In the genomic region with DNA sequence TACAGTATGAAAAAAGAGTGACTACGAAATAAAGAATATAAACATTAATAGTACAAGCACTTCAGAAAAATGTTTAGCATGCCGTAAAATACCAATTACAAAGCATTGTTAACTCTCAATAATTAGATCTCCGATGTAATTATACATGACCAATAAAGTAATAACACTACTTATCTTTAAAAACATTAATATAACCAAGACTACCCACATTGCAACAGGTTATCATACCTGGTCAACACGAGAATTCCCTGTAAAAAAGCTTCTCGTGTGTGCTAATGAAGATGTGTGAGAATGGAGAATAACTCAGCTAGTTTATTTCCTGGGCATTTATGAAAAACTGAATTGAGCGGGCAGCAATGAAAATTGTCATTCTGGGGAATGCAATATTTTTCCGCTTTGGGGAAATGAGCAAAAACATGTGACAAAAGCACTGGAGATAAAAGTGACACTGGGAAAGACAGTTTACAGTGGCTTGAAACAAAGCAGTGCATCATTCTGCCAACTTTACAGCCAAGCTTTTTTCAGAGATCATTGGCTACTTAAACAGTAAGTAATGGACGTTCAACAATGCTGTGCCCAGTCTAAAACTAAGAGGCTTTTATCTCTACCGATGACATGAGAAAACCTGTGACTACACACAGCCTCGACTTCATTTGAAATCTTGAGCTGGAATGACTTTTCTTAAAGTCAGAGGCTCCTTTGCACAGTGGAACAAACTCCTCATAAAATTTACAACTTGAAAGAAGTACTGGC, we compare ENCODE assay signal across 8 cellular contexts. TPM values are rescaled to one million over a fixed set of nuclear protein-coding genes. Genes with fewer than 3 reads are reported as not detected.
DNase-seq lines count a peak whose midpoint lies in the region; ATAC-seq and TF ChIP-seq lines count a peak whose summit lies in the region.
"Had no signal": no experiment of that assay in that cellular context is flagged by ENCODE, and none has a peak within 500 bp of the region (broad histone marks: within the 10 kb centered on the region; RNA-seq: fewer than 3 reads in every experiment).

No MANE protein-coding gene starts in this region.

- H3K27ac ChIP-seq in Panc1 (ENCODE audit: low read length) (peak overlapping the region; percentile 94; the same call in 1 of the 2 replicates), esophagus squamous epithelium (peak overlapping the region; percentile 91 to 100 (median 98)), spleen (peak overlapping the region in 7 of 8 donors; percentile 94 to 97 (median 96))

- H3K27me3 ChIP-seq in Panc1 (ENCODE audit: control insufficient read depth, insufficient read depth, low read length) = no peaks in the 10 kb centered on the region
- H3K27me3 ChIP-seq in esophagus squamous epithelium = no peaks in the 10 kb centered on the region
- H3K27me3 ChIP-seq in spleen (replicated peaks in 1 of 7) = no peaks in the 10 kb centered on the region
- H3K27me3 ChIP-seq: right lobe of liver had no signal

- POLR2A ChIA-PET in Panc1 (lab: Charles Lee) = interaction anchor here (0.6 to 1.6 kb wide), 2 partner anchors 24 to 373 kb away, joined by 3 read pairs; no protein-coding TSS in a partner anchor

- no peak for TF ChIP-seq POLR2A in esophagus squamous epithelium (IDR thresholded peaks at IDR 0.05)
- no peak for TF ChIP-seq POLR2A in spleen (IDR thresholded peaks at IDR 0.05)

- intact Hi-C loops in Panc1 (cut with micrococcal nuclease; ENCODE audit: unreplicated experiment) (no loop called here), esophagus squamous epithelium (cut with DNase I) (no loop called here), spleen (cut with DNase I; ENCODE audit: low total_unique reads) (no loop called here)

- H3K36me3 ChIP-seq in Panc1 (ENCODE audit: control insufficient read depth, insufficient read depth, low read length) = no peaks in the 10 kb centered on the region
- H3K36me3 ChIP-seq in esophagus squamous epithelium = peaks cover 0 to 9% (median 0%) of the 10 kb centered on the region in 3 donors
- H3K36me3 ChIP-seq in spleen = peaks cover 0 to 51% (median 4%) of the 10 kb centered on the region in 6 donors
- H3K36me3 ChIP-seq: right lobe of liver had no signal

- no TSS peak for BruUV-seq in Panc1 (replicated peaks; lab: Mats Ljungman, UMichigan)

- DNase-seq in GM12865 (ENCODE audit: low read depth) = no peak
- DNase-seq in Panc1 (ENCODE audit: low read depth, low spot score) = no peak
- DNase-seq in esophagus squamous epithelium (lab: John Stamatoyannopoulos, UW) = no peak
- DNase-seq in spleen = no peak
- DNase-seq in T1000 (lab: John Stamatoyannopoulos, UW) = no peak

- CTCF ChIA-PET in Panc1 (lab: Charles Lee) = interaction anchor here (0.5 to 1.2 kb wide), 2 partner anchors 125 to 641 kb away, joined by 4 to 8 read pairs; no protein-coding TSS in a partner anchor

- 79 to 82% methylated on average over 10 of the region's 10 CpGs for WGBS in esophagus squamous epithelium, 2 donors
- 80 to 89% (median 84%) methylated on average over 10 of the region's 10 CpGs for WGBS in spleen, 5 donors

- H3K9me3 ChIP-seq in Panc1 (ENCODE audit: control insufficient read depth, insufficient read depth, low read depth, low read length) (no peaks in the 10 kb centered on the region), esophagus squamous epithelium (no peaks in the 10 kb centered on the region), spleen (no peaks in the 10 kb centered on the region)
- H3K9me3 ChIP-seq: right lobe of liver had no signal

- no peak for TF ChIP-seq CTCF in GM12865 (IDR thresholded peaks at IDR 0.05; ENCODE audit: insufficient read depth, low read depth, low read length, missing control alignments)
- no peak for TF ChIP-seq CTCF in Panc1 (IDR thresholded peaks at IDR 0.05)
- no peak for TF ChIP-seq CTCF in esophagus squamous epithelium (IDR thresholded peaks at IDR 0.05)
- no peak for TF ChIP-seq CTCF in spleen (IDR thresholded peaks at IDR 0.05 in 8 of 11, conservative IDR thresholded peaks at IDR 0.05 in 3 of 11)

- in situ Hi-C loops in Panc1 (cut with HindIII; ENCODE audit: low pct_unique_long_range_greater_than_20kb, low sequenced_read_pairs) = no loop called here

- ATAC-seq in Panc1 (no peak), GM18858 (IDR thresholded peaks at IDR 0.05; ENCODE audit: unreplicated experiment) (no peak), HG03442 (IDR thresholded peaks at IDR 0.05; ENCODE audit: unreplicated experiment) (no peak)

- H3K4me1 ChIP-seq in Panc1 (ENCODE audit: control insufficient read depth, insufficient read depth, low read length) (peaks cover 5% of the 10 kb centered on the region), esophagus squamous epithelium (peaks cover 7 to 70% (median 34%) of the 10 kb centered on the region in 3 donors), spleen (peaks cover 28 to 76% (median 61%) of the 10 kb centered on the region in 6 donors)

- H3K4me3 ChIP-seq in GM12865 (ENCODE audit: low read depth, low read length) = peak overlapping the region; percentile 58
- peak overlapping the region; percentile 66 to 78; a peak in 3 of 4 replicates for H3K4me3 ChIP-seq in Panc1 (ENCODE audit: low read depth in 2 of 2, low read length in 2 of 2)
- peak overlapping the region in 1 of 4 donors; percentile 57 for H3K4me3 ChIP-seq in esophagus squamous epithelium
- H3K4me3 ChIP-seq in spleen = peak overlapping the region in 4 of 8 donors; percentile 52 to 75 (median 54)

RNA-seq across cellular contexts. Expression of a gene that starts 34.7 kb away (rescaled TPM):
- 10.9 TPM for total RNA-seq in Panc1 (2021; ENCODE audit: unreplicated experiment)
- 7.9 TPM for polyA plus RNA-seq in Panc1 (2012; ENCODE audit: insufficient read length)
- total RNA-seq in esophagus squamous epithelium = 10 to 100 TPM; 10.7 to 22.3 (median 15.9) TPM
- total RNA-seq in spleen = 10 to 100 TPM; 51.1 to 74.6 (median 68.2) TPM
- polyA plus RNA-seq in spleen = 10 to 100 TPM in 2 of 3 donors, 1 to 10 TPM in 1; 8.5 to 24.4 (median 11.8) TPM
